Comparison of ENCODE assay signal across 31 cellular contexts in genomic region chr5:179332741-179333290, GRCh38. TPM values are rescaled to one million over a fixed set of nuclear protein-coding genes. Genes with fewer than 3 reads are reported as not detected.
"Had no signal": no experiment of that assay in that cellular context is flagged by ENCODE, and none has a peak within 500 bp of the region (broad histone marks: within the 10 kb centered on the region; RNA-seq: fewer than 3 reads in every experiment).

No MANE protein-coding gene starts in this region.

- H3K4me3 Mint-ChIP-seq: activated B cell treated with CpG ODN at 0.5 μM for 24 hours; activated CD4-positive, alpha-beta T cell treated with anti-CD3 and anti-CD28 coated beads, Interleukin-2, amount 10 ng/mL, durations not matched to agents 24 days and 14 days; activated CD8-positive, alpha-beta memory T cell treated with anti-CD3 and anti-CD28 coated beads, Interleukin-2, amount 10 ng/mL, durations not matched to agents 7 days and 5 days; activated naive CD4-positive, alpha-beta T cell treated with anti-CD3 and anti-CD28 coated beads, Interleukin-2, amount 50 U/mL, for 24 hours; activated naive CD8-positive, alpha-beta T cell treated with anti-CD3 and anti-CD28 coated beads, Interleukin-2, amount 50 U/mL, for 24 hours; activated T-cell treated with anti-CD3 and anti-CD28 coated beads, Interleukin-2, amount 50 U/mL, for 24 hours; activated T-helper 1 cell treated with anti-CD3 and anti-CD28 coated beads, Interleukin-12 subunit alpha, Interleukin-12 subunit beta, Interleukin-2, Interleukin-4 antibody, amounts not matched to agents 30 ng/mL and 10 ng/mL and 1 ng/mL, durations not matched to agents 14 hours and 24 hours and 36 hours; central memory CD8-positive, alpha-beta T cell; T-helper 1 cell treated with Interleukin-12 subunit alpha and Interleukin-12 subunit beta and Interleukin-4 antibody, amounts not matched to agents 30 μg/mL and 1 μg/mL, for 36 hours had no signal

- H3K9me3 ChIP-seq: ascending aorta, body of pancreas had no signal

- H3K27me3 ChIP-seq: ascending aorta, body of pancreas had no signal

- H3K4me1 Mint-ChIP-seq: activated B cell treated with CpG ODN at 0.5 μM for 24 hours; activated CD4-positive, alpha-beta T cell treated with anti-CD3 and anti-CD28 coated beads, Interleukin-2, amount 10 ng/mL, durations not matched to agents 24 days and 14 days; activated CD8-positive, alpha-beta memory T cell treated with anti-CD3 and anti-CD28 coated beads, Interleukin-2, amount 10 ng/mL, durations not matched to agents 7 days and 5 days; activated naive CD4-positive, alpha-beta T cell treated with anti-CD3 and anti-CD28 coated beads, Interleukin-2, amount 50 U/mL, for 24 hours; activated naive CD8-positive, alpha-beta T cell treated with anti-CD3 and anti-CD28 coated beads, Interleukin-2, amount 50 U/mL, for 24 hours; central memory CD8-positive, alpha-beta T cell had no signal

- ATAC-seq: activated CD8-positive, alpha-beta memory T cell treated with anti-CD3 and anti-CD28 coated beads, Interleukin-2, amount 10 ng/mL, durations not matched to agents 7 days and 5 days; activated naive CD8-positive, alpha-beta T cell treated with anti-CD3 and anti-CD28 coated beads, Interleukin-2, amount 50 U/mL, for 24 hours; body of pancreas; Panc1 had no signal

- H3K4me3 ChIP-seq: ascending aorta, body of pancreas had no signal

- H3K9me3 Mint-ChIP-seq: activated B cell treated with CpG ODN at 0.5 μM for 24 hours; activated CD4-positive, alpha-beta T cell treated with anti-CD3 and anti-CD28 coated beads, Interleukin-2, amount 10 ng/mL, durations not matched to agents 24 days and 14 days; activated naive CD4-positive, alpha-beta T cell treated with anti-CD3 and anti-CD28 coated beads, Interleukin-2, amount 50 U/mL, for 24 hours; activated naive CD8-positive, alpha-beta T cell treated with anti-CD3 and anti-CD28 coated beads, Interleukin-2, amount 50 U/mL, for 24 hours; activated T-cell treated with anti-CD3 and anti-CD28 coated beads, Interleukin-2, amount 50 U/mL, for 24 hours; activated T-helper 1 cell treated with anti-CD3 and anti-CD28 coated beads, Interleukin-12 subunit alpha, Interleukin-12 subunit beta, Interleukin-2, Interleukin-4 antibody, amounts not matched to agents 30 ng/mL and 10 ng/mL and 1 ng/mL, durations not matched to agents 14 hours and 24 hours and 36 hours; central memory CD8-positive, alpha-beta T cell; T-helper 1 cell treated with Interleukin-12 subunit alpha and Interleukin-12 subunit beta and Interleukin-4 antibody, amounts not matched to agents 30 μg/mL and 1 μg/mL, for 36 hours had no signal

- H3K27ac Mint-ChIP-seq: activated B cell treated with CpG ODN at 0.5 μM for 24 hours; activated CD4-positive, alpha-beta T cell treated with anti-CD3 and anti-CD28 coated beads, Interleukin-2, amount 10 ng/mL, durations not matched to agents 24 days and 14 days; activated CD8-positive, alpha-beta memory T cell treated with anti-CD3 and anti-CD28 coated beads, Interleukin-2, amount 10 ng/mL, durations not matched to agents 7 days and 5 days; activated naive CD4-positive, alpha-beta T cell treated with anti-CD3 and anti-CD28 coated beads, Interleukin-2, amount 50 U/mL, for 24 hours; activated naive CD8-positive, alpha-beta T cell treated with anti-CD3 and anti-CD28 coated beads, Interleukin-2, amount 50 U/mL, for 24 hours; activated T-cell treated with anti-CD3 and anti-CD28 coated beads, Interleukin-2, amount 50 U/mL, for 24 hours; activated T-helper 1 cell treated with anti-CD3 and anti-CD28 coated beads, Interleukin-12 subunit alpha, Interleukin-12 subunit beta, Interleukin-2, Interleukin-4 antibody, amounts not matched to agents 30 ng/mL and 10 ng/mL and 1 ng/mL, durations not matched to agents 14 hours and 24 hours and 36 hours; T-helper 1 cell treated with Interleukin-12 subunit alpha and Interleukin-12 subunit beta and Interleukin-4 antibody, amounts not matched to agents 30 μg/mL and 1 μg/mL, for 36 hours had no signal

- H3K36me3 ChIP-seq: ascending aorta had no signal

- DNase-seq: activated B cell treated with CpG ODN at 0.5 μM for 24 hours; activated CD4-positive, alpha-beta T cell treated with anti-CD3 and anti-CD28 coated beads for 1 hour; activated CD4-positive, alpha-beta T cell treated with anti-CD3 and anti-CD28 coated beads, Interleukin-2, amount 10 ng/mL, durations not matched to agents 24 days and 14 days; activated CD4-positive, alpha-beta T cell treated with anti-CD3 and anti-CD28 coated beads, Interleukin-2, amount 50 U/mL, for 48 hours; activated CD8-positive, alpha-beta memory T cell treated with anti-CD3 and anti-CD28 coated beads, Interleukin-2, amount 10 ng/mL, durations not matched to agents 7 days and 5 days; activated effector memory CD4-positive, alpha-beta T cell treated with Interleukin-2 at 50 U/mL for 16 hours; activated naive CD4-positive, alpha-beta T cell; activated naive CD8-positive, alpha-beta T cell treated with anti-CD3 and anti-CD28 coated beads, Interleukin-2, amount 50 U/mL, for 24 hours; activated T-cell treated with anti-CD3 and anti-CD28 coated beads, Interleukin-2, amount 50 U/mL, for 24 hours; amniotic stem cell; body of pancreas; KG1; NCI-H1048; NCI-H1417; NCI-H1930; NCI-H2171; NCI-H226; NCI-H526; NCI-H82; RPMI8226; SHP77; T1000 had no signal

- H3K36me3 Mint-ChIP-seq: activated CD8-positive, alpha-beta memory T cell treated with anti-CD3 and anti-CD28 coated beads, Interleukin-2, amount 10 ng/mL, durations not matched to agents 7 days and 5 days; activated naive CD4-positive, alpha-beta T cell treated with anti-CD3 and anti-CD28 coated beads, Interleukin-2, amount 50 U/mL, for 24 hours had no signal

- H3K27me3 Mint-ChIP-seq: activated CD4-positive, alpha-beta T cell treated with anti-CD3 and anti-CD28 coated beads, Interleukin-2, amount 10 ng/mL, durations not matched to agents 24 days and 14 days; activated CD8-positive, alpha-beta memory T cell treated with anti-CD3 and anti-CD28 coated beads, Interleukin-2, amount 10 ng/mL, durations not matched to agents 7 days and 5 days had no signal

- H3K27ac ChIP-seq: ascending aorta, body of pancreas had no signal

- H3K4me1 ChIP-seq: ascending aorta, body of pancreas had no signal

RNA-seq across cellular contexts. Expression of gene ADAMTS2, which starts 12.4 kb away (rescaled TPM):
- total RNA-seq: activated B cell treated with CpG ODN at 0.5 μM for 24 hours; activated CD4-positive, alpha-beta T cell treated with anti-CD3 and anti-CD28 coated beads, Interleukin-2, amount 10 ng/mL, durations not matched to agents 24 days and 14 days; activated CD8-positive, alpha-beta memory T cell treated with anti-CD3 and anti-CD28 coated beads, Interleukin-2, amount 10 ng/mL, durations not matched to agents 7 days and 5 days; activated T-helper 1 cell treated with anti-CD3 and anti-CD28 coated beads, Interleukin-12 subunit alpha, Interleukin-12 subunit beta, Interleukin-2, Interleukin-4 antibody, amounts not matched to agents 30 ng/mL and 10 ng/mL and 1 ng/mL, durations not matched to agents 14 hours and 24 hours and 36 hours; NCI-H460; OCI-LY7; SK-MEL-5 had no signal
